ENCODE assay signal across 14 cellular contexts in genomic region chr12:112524676-112525425, GRCh38.
DNase-seq lines count a peak whose midpoint lies in the region; ATAC-seq and TF ChIP-seq lines count a peak whose summit lies in the region.
"Had no signal": no experiment of that assay in that cellular context is flagged by ENCODE, and none has a peak within 500 bp of the region (broad histone marks: within the 10 kb centered on the region; RNA-seq: fewer than 3 reads in every experiment).

No MANE protein-coding gene starts in this region.

- peak; percentile 8; the same call in 1 of the 2 replicates for TF ChIP-seq CTCF in GM12874 (IDR thresholded peaks at IDR 0.05; ENCODE audit: insufficient read depth, low read depth, low read length)
- TF ChIP-seq CTCF in NB4 (IDR thresholded peaks at IDR 0.05; ENCODE audit: low read depth, low read length): no peak
- TF ChIP-seq CTCF in cardiac fibroblast (IDR thresholded peaks at IDR 0.05; ENCODE audit: low read depth, low read length): peak; percentile 8

- DNase-seq in NB4 (ENCODE audit: low read depth) (peak; percentile 31), cardiac fibroblast (ENCODE audit: low read depth in 2 of 2) (peak; percentile 31 to 50), non-pigmented ciliary epithelial cell (ENCODE audit: low read depth) (peak; percentile 8), T-cell (no peak)
- DNase-seq in activated naive CD4-positive, alpha-beta T cell (lab: John Stamatoyannopoulos, UW): no peak
- DNase-seq: activated CD4-positive, alpha-beta T cell treated with anti-CD3 and anti-CD28 coated beads for 36 hours; activated naive CD4-positive, alpha-beta T cell treated with Interleukin-2 at 50 U/mL for 16 hours; DMS79 treated with DMSO at 0.1 percent for 48 hours; NCI-H2171 treated with DMSO at 0.1 percent for 48 hours; Right ventricle myocardium superior; thyroid gland had no signal

- no peaks in the 10 kb centered on the region for H3K36me3 Mint-ChIP-seq in T-cell

- POLR2A ChIA-PET in T-cell (lab: Charles Lee): no interaction called here

- H3K4me3 ChIP-seq in NB4 (ENCODE audit: low read depth, low read length) (no peak overlapping the region), cardiac fibroblast (replicated peaks in 1 of 2; ENCODE audit: low read depth in 2 of 2, low read length in 2 of 2) (no peak overlapping the region)
- H3K4me3 ChIP-seq: thyroid gland had no signal

- H3K4me1 Mint-ChIP-seq in T-cell: no peaks in the 10 kb centered on the region
- H3K4me1 Mint-ChIP-seq: activated CD4-positive, alpha-beta T cell treated with anti-CD3 and anti-CD28 coated beads for 36 hours had no signal

- no peak overlapping the region for H3K27ac Mint-ChIP-seq in T-cell
- H3K27ac Mint-ChIP-seq: activated CD4-positive, alpha-beta T cell treated with anti-CD3 and anti-CD28 coated beads for 36 hours had no signal

- ATAC-seq in GM21447 (IDR thresholded peaks at IDR 0.05; ENCODE audit: unreplicated experiment): no peak
- no peak for ATAC-seq in GM18873 (IDR thresholded peaks at IDR 0.05; ENCODE audit: low FRiP score, unreplicated experiment)
- ATAC-seq in T-cell (replicated peaks in 1 of 4): no peak
- ATAC-seq: activated CD4-positive, alpha-beta T cell treated with anti-CD3 and anti-CD28 coated beads for 36 hours had no signal

- H3K27me3 Mint-ChIP-seq in T-cell: no peaks in the 10 kb centered on the region
- H3K27me3 Mint-ChIP-seq: activated CD4-positive, alpha-beta T cell treated with anti-CD3 and anti-CD28 coated beads for 36 hours had no signal

- TF ChIP-seq POLR2A in NB4 (IDR thresholded peaks at IDR 0.05; ENCODE audit: extremely low read depth, insufficient read length): no peak

- no peaks in the 10 kb centered on the region for H3K9me3 Mint-ChIP-seq in T-cell

- H3K4me3 Mint-ChIP-seq in T-cell: no peak overlapping the region
- H3K4me3 Mint-ChIP-seq: activated CD4-positive, alpha-beta T cell treated with anti-CD3 and anti-CD28 coated beads for 36 hours had no signal

- CTCF ChIA-PET in T-cell (lab: Charles Lee): no interaction called here

Comparison
In these comparisons a context has a peak if more than half of its experiments do, and no peak if none do; other contexts are left out.
1. DNase-seq: peak in NB4 (single experiment), cardiac fibroblast (2 of 2) and non-pigmented ciliary epithelial cell (single experiment); none in activated naive CD4-positive, alpha-beta T cell (0 of 4) and T-cell (0 of 34).